Comparison of ENCODE assay signal across 12 cellular contexts in the genomic region with DNA sequence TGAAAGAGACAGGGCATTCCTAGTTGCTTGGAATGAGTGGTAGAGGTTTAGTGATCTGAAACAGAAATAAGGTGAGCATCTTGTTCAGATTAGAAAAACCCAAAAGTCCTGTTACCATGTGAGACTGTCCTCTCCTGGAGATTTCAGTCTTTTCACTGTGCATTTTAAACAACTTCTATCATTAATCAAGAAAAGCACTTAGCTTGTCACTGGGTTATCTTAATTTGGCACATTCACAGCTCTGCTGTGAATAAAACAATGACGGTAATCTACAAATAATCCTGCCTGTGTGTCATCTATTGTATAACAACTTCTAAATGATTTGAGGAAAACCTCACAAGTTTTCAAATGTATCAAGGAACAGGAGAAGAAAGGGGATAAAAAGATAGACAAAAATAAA. TPM values are rescaled to one million over a fixed set of nuclear protein-coding genes. Genes with fewer than 3 reads are reported as not detected.
"Had no signal": no experiment of that assay in that cellular context is flagged by ENCODE, and none has a peak within 500 bp of the region (broad histone marks: within the 10 kb centered on the region; RNA-seq: fewer than 3 reads in every experiment).

No MANE protein-coding gene starts in this region.

- H3K9ac ChIP-seq: GM23248 had no signal

- H3K4me3 Mint-ChIP-seq: GM23338, H9, HFFc6 had no signal

- H3K27ac Mint-ChIP-seq: GM23338, H9, HFFc6 had no signal

- H2AFZ ChIP-seq: GM23248, GM23338 had no signal

- H3K4me1 ChIP-seq: HAP-1 had no signal

- H3K4me1 Mint-ChIP-seq: GM23338, H9 had no signal

- H3K9me3 Mint-ChIP-seq: GM23338, H9, HFFc6 had no signal

- H3K27ac ChIP-seq: GM23248 had no signal

- DNase-seq: GM23248, GOT3, H7, H9, HCEC 1CT, HFFc6 had no signal

- H3K4me3 ChIP-seq: GM23248, GM23338, HAP-1 had no signal

- H3K36me3 ChIP-seq: HAP-1 had no signal

- H3K9me3 ChIP-seq: HAP-1 had no signal

- H3K4me2 ChIP-seq: GM23338 had no signal

- FAIRE-seq: H1, H54 had no signal

- ATAC-seq: GM23338, HCT116 had no signal

RNA-seq across cellular contexts. Expression of gene GJB7, which starts 16.2 kb away (rescaled TPM):
- total RNA-seq: GM23248, H4, HFFc6 had no signal
